9 cellular contexts compared by ENCODE assay signal in genomic region chr18:59783138-59783537, GRCh38.
DNase-seq lines count a peak whose midpoint lies in the region; ATAC-seq and TF ChIP-seq lines count a peak whose summit lies in the region.
"Had no signal": no experiment of that assay in that cellular context is flagged by ENCODE, and none has a peak within 500 bp of the region (broad histone marks: within the 10 kb centered on the region; RNA-seq: fewer than 3 reads in every experiment).

No MANE protein-coding gene starts in this region.

- H3K27me3 Mint-ChIP-seq in activated CD4-positive, alpha-beta memory T cell treated with anti-CD3 and anti-CD28 coated beads for 36 hours, result peaks cover 5% of the 10 kb centered on the region
- H3K27me3 Mint-ChIP-seq in activated CD4-positive, alpha-beta memory T cell treated with anti-CD3 and anti-CD28 coated beads, Interleukin-2, amount 10 ng/mL, durations not matched to agents 7 days and 5 days, result peaks cover 15% of the 10 kb centered on the region

- H3K9me3 Mint-ChIP-seq in activated CD4-positive, alpha-beta memory T cell treated with anti-CD3 and anti-CD28 coated beads for 36 hours, result no peaks in the 10 kb centered on the region
- no peaks in the 10 kb centered on the region for H3K9me3 Mint-ChIP-seq in activated CD4-positive, alpha-beta memory T cell treated with anti-CD3 and anti-CD28 coated beads, Interleukin-2, amount 10 ng/mL, durations not matched to agents 7 days and 5 days

- intact Hi-C loops in activated CD4-positive, alpha-beta memory T cell treated with anti-CD3 and anti-CD28 coated beads for 36 hours (cut with micrococcal nuclease), result loop anchor here (1.0 kb wide), 1 partner anchor 40 kb away; no protein-coding TSS in a partner anchor
- intact Hi-C loops in posterior cingulate gyrus (cut with DNase I), result no loop called here

- no peaks in the 10 kb centered on the region for H3K36me3 Mint-ChIP-seq in activated CD4-positive, alpha-beta memory T cell treated with anti-CD3 and anti-CD28 coated beads for 36 hours
- H3K36me3 Mint-ChIP-seq in activated CD4-positive, alpha-beta memory T cell treated with anti-CD3 and anti-CD28 coated beads, Interleukin-2, amount 10 ng/mL, durations not matched to agents 7 days and 5 days (ENCODE audit: low read depth), result no peaks in the 10 kb centered on the region

- TF ChIP-seq CTCF in fibroblast of the aortic adventitia (IDR thresholded peaks at IDR 0.05; ENCODE audit: insufficient read depth, low read length), result peak; percentile 74

- ATAC-seq in GM21529 (IDR thresholded peaks at IDR 0.05; ENCODE audit: unreplicated experiment), result peak; percentile 96

- POLR2A ChIA-PET in activated CD4-positive, alpha-beta memory T cell treated with anti-CD3 and anti-CD28 coated beads for 36 hours (lab: Charles Lee), result no interaction called here
- POLR2A ChIA-PET in activated CD4-positive, alpha-beta memory T cell treated with anti-CD3 and anti-CD28 coated beads, Interleukin-2, amount 10 ng/mL, durations not matched to agents 7 days and 5 days (lab: Charles Lee), result no interaction called here

- no peaks in the 10 kb centered on the region for H3K4me1 Mint-ChIP-seq in activated CD4-positive, alpha-beta memory T cell treated with anti-CD3 and anti-CD28 coated beads for 36 hours (ENCODE audit: low read depth)
- no peaks in the 10 kb centered on the region for H3K4me1 Mint-ChIP-seq in activated CD4-positive, alpha-beta memory T cell treated with anti-CD3 and anti-CD28 coated beads, Interleukin-2, amount 10 ng/mL, durations not matched to agents 7 days and 5 days

- no peak overlapping the region for H3K4me3 ChIP-seq in fibroblast of the aortic adventitia (ENCODE audit: low read depth, low read length)
- H3K4me3 ChIP-seq: tibial nerve had no signal

- CTCF ChIA-PET in activated CD4-positive, alpha-beta memory T cell treated with anti-CD3 and anti-CD28 coated beads for 36 hours (lab: Charles Lee), result interaction anchor here (0.6 to 2.3 kb wide), 6 partner anchors 12 to 212 kb away, joined by 3 to 21 read pairs (median 4); no protein-coding TSS in a partner anchor
- CTCF ChIA-PET in activated CD4-positive, alpha-beta memory T cell treated with anti-CD3 and anti-CD28 coated beads, Interleukin-2, amount 10 ng/mL, durations not matched to agents 7 days and 5 days (lab: Charles Lee), result interaction anchor here (5.2 kb wide), 1 partner anchor 41 kb away, joined by 50 read pairs; no protein-coding TSS in a partner anchor

- peak; percentile 25 for DNase-seq in activated CD4-positive, alpha-beta memory T cell treated with anti-CD3 and anti-CD28 coated beads for 36 hours
- no peak for DNase-seq in activated CD4-positive, alpha-beta memory T cell treated with anti-CD3 and anti-CD28 coated beads, Interleukin-2, amount 10 ng/mL, durations not matched to agents 7 days and 5 days
- peak; percentile 46 for DNase-seq in HuH-7 (ENCODE audit: low spot score)
- peak; percentile 43 for DNase-seq in RPMI8226
- DNase-seq in fibroblast of the aortic adventitia (ENCODE audit: low read depth), result peak; percentile 83
- peak; percentile 29 for DNase-seq in stimulated activated CD8-positive, alpha-beta memory T cell treated with anti-CD3 and anti-CD28 coated beads, Interleukin-4, amount 100 ng/mL, for 48 hours
- DNase-seq in posterior cingulate gyrus, result no peak

- H3K4me3 Mint-ChIP-seq in activated CD4-positive, alpha-beta memory T cell treated with anti-CD3 and anti-CD28 coated beads for 36 hours, result no peak overlapping the region
- H3K4me3 Mint-ChIP-seq in activated CD4-positive, alpha-beta memory T cell treated with anti-CD3 and anti-CD28 coated beads, Interleukin-2, amount 10 ng/mL, durations not matched to agents 7 days and 5 days, result no peak overlapping the region

- no peak overlapping the region for H3K27ac Mint-ChIP-seq in activated CD4-positive, alpha-beta memory T cell treated with anti-CD3 and anti-CD28 coated beads for 36 hours
- no peak overlapping the region for H3K27ac Mint-ChIP-seq in activated CD4-positive, alpha-beta memory T cell treated with anti-CD3 and anti-CD28 coated beads, Interleukin-2, amount 10 ng/mL, durations not matched to agents 7 days and 5 days

Comparison
In these comparisons a context has a peak if more than half of its experiments do, and no peak if none do; other contexts are left out.
1. DNase-seq: peak in activated CD4-positive, alpha-beta memory T cell treated with anti-CD3 and anti-CD28 coated beads for 36 hours (single experiment), HuH-7 (single experiment), RPMI8226 (single experiment), fibroblast of the aortic adventitia (single experiment) and stimulated activated CD8-positive, alpha-beta memory T cell treated with anti-CD3 and anti-CD28 coated beads, Interleukin-4, amount 100 ng/mL, for 48 hours (single experiment); none in activated CD4-positive, alpha-beta memory T cell treated with anti-CD3 and anti-CD28 coated beads, Interleukin-2, amount 10 ng/mL, durations not matched to agents 7 days and 5 days (single experiment) and posterior cingulate gyrus (0 of 10).